ENCODE assay signal across 1 cellular context in genomic region chr16:4475880-4476790, GRCh38.
TF ChIP-seq lines count a peak whose summit lies in the region.

Gene HMOX2, plus strand, starts transcription at chr16:4476398. Its CDS starts 29,127 bp downstream, at chr16:4505525.

TF ChIP-seq in K562, 482 proteins besides CTCF, POLR2A, EP300 and RAD21 (continued from another document and continues in another):
- TF ChIP-seq MNT (conservative IDR thresholded peaks at IDR 0.05) (peak; percentile 84 to 92), ZMIZ1 (IDR thresholded peaks at IDR 0.05; ENCODE audit: low read depth in 2 of 2, low read length in 2 of 2) (peak in 1 of 2 experiments; percentile 47; a peak in 1 of 4 replicates), E2F8 (IDR thresholded peaks at IDR 0.05; ENCODE audit: low read depth, partially characterized antibody) (peak; percentile 45), CBX5 (IDR thresholded peaks at IDR 0.05; ENCODE audit: borderline replicate concordance, low read depth) (peak; percentile 46; the same call in 1 of the 2 replicates), CCNT2 (IDR thresholded peaks at IDR 0.05; ENCODE audit: borderline replicate concordance, extremely low read depth, insufficient read length, low read depth, low read length) (peak; percentile 79), DPF2 (IDR thresholded peaks at IDR 0.05) (peak; percentile 59; the same call in 1 of the 2 replicates), ATF4 (CRISPR knock-in tag; IDR thresholded peaks at IDR 0.05) (no peak), HDAC6 (IDR thresholded peaks at IDR 0.05; ENCODE audit: low read depth, low read length) (no peak), ZNF639 (CRISPR knock-in tag; conservative IDR thresholded peaks at IDR 0.05 in 1 of 2, IDR thresholded peaks at IDR 0.05 in 1 of 2) (0 out of 4 replicates have a peak, but pooled peaks of 1 of the 2 experiments have one; percentile 68), SP1 (CRISPR knock-in tag; IDR thresholded peaks at IDR 0.05) (peak; percentile 98), ARHGAP35 (IDR thresholded peaks at IDR 0.05; ENCODE audit: partially characterized antibody) (peak; percentile 45), ZC3H8 (IDR thresholded peaks at IDR 0.05) (no peak), PRMT5 (CRISPR knock-in tag; IDR thresholded peaks at IDR 0.05) (no peak), RBBP5 (IDR thresholded peaks at IDR 0.05; ENCODE audit: borderline replicate concordance, insufficient read depth, low read length, poor library complexity, severe bottlenecking) (no peak), SMAD3 (CRISPR knock-in tag; conservative IDR thresholded peaks at IDR 0.05) (0 out of 2 replicates have a peak, but pooled peaks have one; percentile 29), ETS1 (conservative IDR thresholded peaks at IDR 0.05; ENCODE audit: control insufficient read depth, low read depth, low read length) (peak; percentile 91), GTF3C2 (IDR thresholded peaks at IDR 0.05; ENCODE audit: borderline replicate concordance, extremely low read depth, insufficient read length) (peak; percentile 63), RFX5 (IDR thresholded peaks at IDR 0.05; ENCODE audit: low read depth, low read length) (no peak), TEAD1 (CRISPR knock-in tag; IDR thresholded peaks at IDR 0.05) (peak in 1 of 2 experiments; percentile 79; a peak in 1 of 4 replicates), ARID3A (IDR thresholded peaks at IDR 0.05; ENCODE audit: borderline replicate concordance, low read depth, low read length) (no peak), GABPB2 (CRISPR knock-in tag; conservative IDR thresholded peaks at IDR 0.05) (no peak), MLLT1 (IDR thresholded peaks at IDR 0.05) (no peak), KDM2B (CRISPR knock-in tag; IDR thresholded peaks at IDR 0.05) (0 out of 2 replicates have a peak, but pooled peaks have one; percentile 79), WHSC1 (IDR thresholded peaks at IDR 0.05; ENCODE audit: low read length) (no peak), MTA3 (IDR thresholded peaks at IDR 0.05; ENCODE audit: borderline replicate concordance) (peak; percentile 74; the same call in 1 of the 2 replicates), ZBTB2 (IDR thresholded peaks at IDR 0.05) (peak; percentile 96), EP400 (IDR thresholded peaks at IDR 0.05) (peak; percentile 62), AFF4 (CRISPR knock-in tag; IDR thresholded peaks at IDR 0.05) (peak; percentile 80; the same call in 1 of the 2 replicates)
